In genomic region chr1:36397378-36398230, GRCh38 we compare ENCODE assay signal across 8 cellular contexts. TPM values are rescaled to one million over a fixed set of nuclear protein-coding genes. Genes with fewer than 3 reads are reported as not detected.
A peak's percentile ranks its signal among the peaks of the same experiment; 100 is the strongest.
DNase-seq lines count a peak whose midpoint lies in the region; ATAC-seq and TF ChIP-seq lines count a peak whose summit lies in the region.

TSS of gene LSM10 (minus strand) at chr1:36397908. CDS start at chr1:36394129, 3,779 bp downstream.

- peaks cover 14% of the 10 kb centered on the region for H3K36me3 ChIP-seq in CD8-positive, alpha-beta T cell (ENCODE audit: insufficient read depth, low read length)
- H3K36me3 ChIP-seq in ectodermal cell (ENCODE audit: control insufficient read depth, insufficient read depth, low read length) (peaks cover 9% of the 10 kb centered on the region), lower lobe of right lung (peaks cover 17% of the 10 kb centered on the region)

- H3K27me3 ChIP-seq in CD8-positive, alpha-beta T cell (ENCODE audit: insufficient read depth, low read length) = no peaks in the 10 kb centered on the region
- H3K27me3 ChIP-seq in ectodermal cell (ENCODE audit: control insufficient read depth, insufficient read depth, low read length, poor library complexity, severe bottlenecking) (no peaks in the 10 kb centered on the region), lower lobe of right lung (ENCODE audit: low read depth) (no peaks in the 10 kb centered on the region)

- H3K4me1 ChIP-seq in CD8-positive, alpha-beta T cell (ENCODE audit: insufficient read depth, low read length) = peaks cover 11% of the 10 kb centered on the region
- no peaks in the 10 kb centered on the region for H3K4me1 ChIP-seq in ectodermal cell (ENCODE audit: control insufficient read depth, insufficient read depth, low read length)
- H3K4me1 ChIP-seq in lower lobe of right lung = peaks cover 32% of the 10 kb centered on the region

- intact Hi-C loops in CD8-positive, alpha-beta T cell (cut with DNase I, micrococcal nuclease) = loop anchor here (1.0 to 5.0 kb wide), 7 partner anchors 11 to 514 kb away; partner anchors contain the start of genes ADPRS (in 2 of the 2), AGO1 (in 1 of the 2), MRPS15 (in 1 of the 2) and SH3D21 (in 1 of the 2)
- intact Hi-C loops in lower lobe of right lung (cut with DNase I) = no loop called here

- CTCF ChIA-PET in CD8-positive, alpha-beta T cell (lab: Charles Lee) = interaction anchor here (0.8 to 2.7 kb wide), 8 partner anchors 9 to 31 kb away, joined by 3 to 10 read pairs (median 5); no protein-coding TSS in a partner anchor
- CTCF ChIA-PET in activated CD8-positive, alpha-beta T cell treated with anti-CD3 and anti-CD28 coated beads, Interleukin-2, amount 10 ng/mL, durations not matched to agents 7 days and 5 days (lab: Charles Lee) = interaction anchor here (0.8 to 4.8 kb wide), 10 partner anchors 9 to 248 kb away, joined by 3 to 30 read pairs (median 4); partner anchors contain the start of gene TRAPPC3

- DNase-seq in CD8-positive, alpha-beta T cell = peak; percentile 75 to 92 (median 88)
- DNase-seq in HS-5 (ENCODE audit: low read depth) (peak; percentile 77), NK-92 (lab: John Stamatoyannopoulos, UW; ENCODE audit: unreplicated experiment) (peak; percentile 40), lower lobe of right lung (peak; percentile 97)
- peak; percentile 95 for DNase-seq in activated CD8-positive, alpha-beta T cell treated with anti-CD3 and anti-CD28 coated beads, Interleukin-2, amount 10 ng/mL, durations not matched to agents 7 days and 5 days
- DNase-seq in stimulated activated CD4-positive, alpha-beta T cell treated with anti-CD3 and anti-CD28 coated beads, TNF-alpha, amount 100 ng/mL, for 24 hours (ENCODE audit: low read depth in 3 of 3) = peak; percentile 82 to 91 (median 85)

- ATAC-seq in CD8-positive, alpha-beta T cell = peak; percentile 91
- ATAC-seq in GM19468 (IDR thresholded peaks at IDR 0.05; ENCODE audit: extremely low read depth, unreplicated experiment) (peak; percentile 65), lower lobe of right lung (peak; percentile 95 to 98)
- peak; percentile 94 for ATAC-seq in activated CD8-positive, alpha-beta T cell treated with anti-CD3 and anti-CD28 coated beads, Interleukin-2, amount 10 ng/mL, durations not matched to agents 7 days and 5 days

- peak within 1 kb of the TSS; percentile 85 for H3K27ac ChIP-seq in CD8-positive, alpha-beta T cell (ENCODE audit: low read depth, low read length)
- H3K27ac ChIP-seq in ectodermal cell (ENCODE audit: insufficient read depth, low read depth, low read length, poor library complexity, severe bottlenecking) (peak within 1 kb of the TSS; percentile 66), lower lobe of right lung (peak within 1 kb of the TSS; percentile 96)

- peak within 1 kb of the TSS; percentile 97 for H3K4me3 ChIP-seq in CD8-positive, alpha-beta T cell (ENCODE audit: low read depth, low read length)
- H3K4me3 ChIP-seq in ectodermal cell (ENCODE audit: insufficient read depth, low read depth, low read length) (peak within 1 kb of the TSS; percentile 75), lower lobe of right lung (peak within 1 kb of the TSS; percentile 88)

- no peak for TF ChIP-seq CTCF in CD8-positive, alpha-beta T cell (IDR thresholded peaks at IDR 0.05)
- no peak for TF ChIP-seq CTCF in lower lobe of right lung (IDR thresholded peaks at IDR 0.05)

- POLR2A ChIA-PET in CD8-positive, alpha-beta T cell (lab: Charles Lee) = interaction anchor here (0.6 to 3.4 kb wide), 6 partner anchors 12 to 1082 kb away, joined by 3 to 36 read pairs (median 4); partner anchors contain the start of gene STK40
- POLR2A ChIA-PET in activated CD8-positive, alpha-beta T cell treated with anti-CD3 and anti-CD28 coated beads, Interleukin-2, amount 10 ng/mL, durations not matched to agents 7 days and 5 days (lab: Charles Lee) = interaction anchor here (0.6 to 4.3 kb wide), 6 partner anchors 11 to 173 kb away, joined by 3 to 59 read pairs (median 4); partner anchors contain the start of genes STK40 and THRAP3

- H3K27ac Mint-ChIP-seq in CD8-positive, alpha-beta T cell = peak within 1 kb of the TSS; percentile 96
- peak within 1 kb of the TSS; percentile 96 for H3K27ac Mint-ChIP-seq in activated CD8-positive, alpha-beta T cell treated with anti-CD3 and anti-CD28 coated beads, Interleukin-2, amount 10 ng/mL, durations not matched to agents 7 days and 5 days

- H3K4me1 Mint-ChIP-seq in CD8-positive, alpha-beta T cell (ENCODE audit: low read depth) = peaks cover 31% of the 10 kb centered on the region
- peaks cover 43% of the 10 kb centered on the region for H3K4me1 Mint-ChIP-seq in activated CD8-positive, alpha-beta T cell treated with anti-CD3 and anti-CD28 coated beads, Interleukin-2, amount 10 ng/mL, durations not matched to agents 7 days and 5 days (ENCODE audit: low read depth)

- peak within 1 kb of the TSS; percentile 98 for H3K4me3 Mint-ChIP-seq in CD8-positive, alpha-beta T cell
- H3K4me3 Mint-ChIP-seq in activated CD8-positive, alpha-beta T cell treated with anti-CD3 and anti-CD28 coated beads, Interleukin-2, amount 10 ng/mL, durations not matched to agents 7 days and 5 days = peak within 1 kb of the TSS; percentile 94

- peaks cover 23% of the 10 kb centered on the region for H3K36me3 Mint-ChIP-seq in CD8-positive, alpha-beta T cell
- peaks cover 21% of the 10 kb centered on the region for H3K36me3 Mint-ChIP-seq in activated CD8-positive, alpha-beta T cell treated with anti-CD3 and anti-CD28 coated beads, Interleukin-2, amount 10 ng/mL, durations not matched to agents 7 days and 5 days (ENCODE audit: low read depth)

- H3K27me3 Mint-ChIP-seq in CD8-positive, alpha-beta T cell (ENCODE audit: low read depth) = no peaks in the 10 kb centered on the region
- no peaks in the 10 kb centered on the region for H3K27me3 Mint-ChIP-seq in activated CD8-positive, alpha-beta T cell treated with anti-CD3 and anti-CD28 coated beads, Interleukin-2, amount 10 ng/mL, durations not matched to agents 7 days and 5 days (ENCODE audit: low read depth)

- H3K9me3 ChIP-seq in CD8-positive, alpha-beta T cell (ENCODE audit: low read length) = no peaks in the 10 kb centered on the region
- H3K9me3 ChIP-seq in ectodermal cell (ENCODE audit: control insufficient read depth, low read length) (no peaks in the 10 kb centered on the region), lower lobe of right lung (no peaks in the 10 kb centered on the region)

- WGBS in ectodermal cell, 2 experiments = 1% methylated on average over 60 of the region's 60 CpGs

- no peaks in the 10 kb centered on the region for H3K9me3 Mint-ChIP-seq in CD8-positive, alpha-beta T cell
- H3K9me3 Mint-ChIP-seq in activated CD8-positive, alpha-beta T cell treated with anti-CD3 and anti-CD28 coated beads, Interleukin-2, amount 10 ng/mL, durations not matched to agents 7 days and 5 days (ENCODE audit: insufficient read depth) = no peaks in the 10 kb centered on the region

RNA-seq across cellular contexts. Expression of gene LSM10, which starts in this region (rescaled TPM):
- 10 to 100 TPM; 20.9 to 21.4 TPM for total RNA-seq in CD8-positive, alpha-beta T cell
- total RNA-seq in activated CD8-positive, alpha-beta T cell treated with anti-CD3 and anti-CD28 coated beads, Interleukin-2, amount 10 ng/mL, durations not matched to agents 7 days and 5 days = 10 to 100 TPM; 44.7 to 47.5 TPM
- 39.6 TPM for polyA plus RNA-seq in ectodermal cell (2013, experiment 1 of 4)
- 36.9 TPM for polyA plus RNA-seq in ectodermal cell (2013, experiment 2 of 4)
- 33.6 TPM for polyA plus RNA-seq in ectodermal cell (2013, experiment 3 of 4)
- 33.9 TPM for polyA plus RNA-seq in ectodermal cell (2013, experiment 4 of 4)
- total RNA-seq in lower lobe of right lung = 44.5 TPM

Comparison
In these comparisons a context has a peak if more than half of its experiments do, and no peak if none do; other contexts are left out.
1. Peak in every context shown above with its lines: DNase-seq, ATAC-seq, H3K4me3 ChIP-seq and H3K27ac ChIP-seq.
2. DNase-seq: peak in every context shown above with its lines; median percentile 97 in lower lobe of right lung; 95 in activated CD8-positive, alpha-beta T cell treated with anti-CD3 and anti-CD28 coated beads, Interleukin-2, amount 10 ng/mL, durations not matched to agents 7 days and 5 days; 88 in CD8-positive, alpha-beta T cell; 85 in stimulated activated CD4-positive, alpha-beta T cell treated with anti-CD3 and anti-CD28 coated beads, TNF-alpha, amount 100 ng/mL, for 24 hours; 77 in HS-5; 40 in NK-92.